Comparison of ENCODE assay signal across 1 cellular context in genomic region chr16:67526149-67526732, GRCh38.
A peak's percentile ranks its signal among the peaks of the same experiment; 100 is the strongest.
TF ChIP-seq lines count a peak whose summit lies in the region.

No MANE protein-coding gene starts in this region.

TF ChIP-seq in HEK293, 187 proteins besides CTCF, POLR2A, EP300 and RAD21 (continued from another document):
- TF ChIP-seq ZNF398 (tag by site-specific recombination; IDR thresholded peaks at IDR 0.05): 0 out of 2 replicates have a peak, but pooled peaks have one; percentile 14
- TF ChIP-seq ZNF571 (tag by site-specific recombination; IDR thresholded peaks at IDR 0.05): no peak
- no peak for TF ChIP-seq ZNF518A (tag by site-specific recombination; conservative IDR thresholded peaks at IDR 0.05; ENCODE audit: low read depth)
- no peak for TF ChIP-seq ZNF404 (tag by site-specific recombination; IDR thresholded peaks at IDR 0.05)
- no peak for TF ChIP-seq ZNF473 (tag by site-specific recombination; IDR thresholded peaks at IDR 0.05)
- TF ChIP-seq ZNF350 (tag by site-specific recombination; IDR thresholded peaks at IDR 0.05): no peak
- no peak for TF ChIP-seq KLF10 (tag by site-specific recombination; IDR thresholded peaks at IDR 0.05)
- TF ChIP-seq ZNF596 (tag by site-specific recombination; IDR thresholded peaks at IDR 0.05): no peak
- TF ChIP-seq ZNF580 (tag by site-specific recombination; IDR thresholded peaks at IDR 0.05): no peak
- TF ChIP-seq ZBTB48 (tag by site-specific recombination; IDR thresholded peaks at IDR 0.05): peak; percentile 56
- TF ChIP-seq ZNF654 (tag by site-specific recombination; IDR thresholded peaks at IDR 0.05; ENCODE audit: low read depth): no peak
- TF ChIP-seq AEBP2 (tag by site-specific recombination; IDR thresholded peaks at IDR 0.05; ENCODE audit: borderline replicate concordance): no peak
- TF ChIP-seq ZNF148 (tag by site-specific recombination; IDR thresholded peaks at IDR 0.05; ENCODE audit: borderline replicate concordance): no peak
- TF ChIP-seq ZNF324 (tag by site-specific recombination; IDR thresholded peaks at IDR 0.05): no peak
- TF ChIP-seq ZNF791 (tag by site-specific recombination; IDR thresholded peaks at IDR 0.05): no peak
- no peak for TF ChIP-seq HOXD13 (CRISPR knock-in tag; IDR thresholded peaks at IDR 0.05; ENCODE audit: borderline replicate concordance)
- no peak for TF ChIP-seq KLF8 (tag by site-specific recombination; IDR thresholded peaks at IDR 0.05)
- TF ChIP-seq ZNF274 (IDR thresholded peaks at IDR 0.05; ENCODE audit: low read length): no peak
- TF ChIP-seq ZNF274 (tag by site-specific recombination; IDR thresholded peaks at IDR 0.05; ENCODE audit: borderline replicate concordance): no peak
- no peak for TF ChIP-seq ZNF121 (tag by site-specific recombination; IDR thresholded peaks at IDR 0.05)
- no peak for TF ChIP-seq ZNF768 (tag by site-specific recombination; IDR thresholded peaks at IDR 0.05)
- TF ChIP-seq ZNF202 (tag by site-specific recombination; IDR thresholded peaks at IDR 0.05; ENCODE audit: borderline replicate concordance): no peak
- no peak for TF ChIP-seq ZBTB20 (tag by site-specific recombination; IDR thresholded peaks at IDR 0.05)
- no peak for TF ChIP-seq ZNF837 (tag by site-specific recombination; IDR thresholded peaks at IDR 0.05)
- no peak for TF ChIP-seq ZNF692 (tag by site-specific recombination; IDR thresholded peaks at IDR 0.05)
- no peak for TF ChIP-seq ZNF701 (tag by site-specific recombination; IDR thresholded peaks at IDR 0.05)
- TF ChIP-seq PBX3 (CRISPR knock-in tag; IDR thresholded peaks at IDR 0.05): no peak
- TF ChIP-seq ZFHX2 (tag by site-specific recombination; conservative IDR thresholded peaks at IDR 0.05): peak; percentile 27
- TF ChIP-seq REPIN1 (tag by site-specific recombination; IDR thresholded peaks at IDR 0.05; ENCODE audit: low read depth): no peak
- no peak for TF ChIP-seq SETDB1 (IDR thresholded peaks at IDR 0.05; ENCODE audit: insufficient read length, low read length)
